ENCODE assay signal across 1 cellular context in the genomic region with DNA sequence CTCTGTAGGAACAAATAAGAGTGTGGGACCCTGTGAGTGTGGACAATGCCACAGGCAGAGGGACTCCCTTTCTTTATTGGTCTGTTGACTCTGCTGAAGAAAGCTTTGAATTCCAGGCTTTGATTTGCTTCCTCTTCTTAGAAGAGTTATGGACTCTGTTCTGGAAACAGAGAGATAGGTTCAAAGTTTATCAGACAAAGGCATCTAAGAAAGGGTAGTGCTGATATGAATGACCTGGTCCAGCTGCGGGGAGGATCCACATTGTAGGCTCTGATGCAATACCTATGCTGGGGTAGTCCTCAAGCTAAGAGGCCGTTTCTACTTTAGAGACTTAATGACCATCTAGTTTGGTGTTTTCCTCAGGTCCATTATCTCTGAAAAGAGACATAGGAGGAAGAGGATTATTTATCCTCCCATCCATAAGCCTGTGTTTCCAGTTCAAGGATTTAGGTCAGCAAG.
TF ChIP-seq lines count a peak whose summit lies in the region.

No MANE protein-coding gene starts in this region.

TF ChIP-seq in HepG2, 621 proteins besides CTCF, POLR2A, EP300 and RAD21 (continued from another document and continues in another):
- TF ChIP-seq, protein P1, sequence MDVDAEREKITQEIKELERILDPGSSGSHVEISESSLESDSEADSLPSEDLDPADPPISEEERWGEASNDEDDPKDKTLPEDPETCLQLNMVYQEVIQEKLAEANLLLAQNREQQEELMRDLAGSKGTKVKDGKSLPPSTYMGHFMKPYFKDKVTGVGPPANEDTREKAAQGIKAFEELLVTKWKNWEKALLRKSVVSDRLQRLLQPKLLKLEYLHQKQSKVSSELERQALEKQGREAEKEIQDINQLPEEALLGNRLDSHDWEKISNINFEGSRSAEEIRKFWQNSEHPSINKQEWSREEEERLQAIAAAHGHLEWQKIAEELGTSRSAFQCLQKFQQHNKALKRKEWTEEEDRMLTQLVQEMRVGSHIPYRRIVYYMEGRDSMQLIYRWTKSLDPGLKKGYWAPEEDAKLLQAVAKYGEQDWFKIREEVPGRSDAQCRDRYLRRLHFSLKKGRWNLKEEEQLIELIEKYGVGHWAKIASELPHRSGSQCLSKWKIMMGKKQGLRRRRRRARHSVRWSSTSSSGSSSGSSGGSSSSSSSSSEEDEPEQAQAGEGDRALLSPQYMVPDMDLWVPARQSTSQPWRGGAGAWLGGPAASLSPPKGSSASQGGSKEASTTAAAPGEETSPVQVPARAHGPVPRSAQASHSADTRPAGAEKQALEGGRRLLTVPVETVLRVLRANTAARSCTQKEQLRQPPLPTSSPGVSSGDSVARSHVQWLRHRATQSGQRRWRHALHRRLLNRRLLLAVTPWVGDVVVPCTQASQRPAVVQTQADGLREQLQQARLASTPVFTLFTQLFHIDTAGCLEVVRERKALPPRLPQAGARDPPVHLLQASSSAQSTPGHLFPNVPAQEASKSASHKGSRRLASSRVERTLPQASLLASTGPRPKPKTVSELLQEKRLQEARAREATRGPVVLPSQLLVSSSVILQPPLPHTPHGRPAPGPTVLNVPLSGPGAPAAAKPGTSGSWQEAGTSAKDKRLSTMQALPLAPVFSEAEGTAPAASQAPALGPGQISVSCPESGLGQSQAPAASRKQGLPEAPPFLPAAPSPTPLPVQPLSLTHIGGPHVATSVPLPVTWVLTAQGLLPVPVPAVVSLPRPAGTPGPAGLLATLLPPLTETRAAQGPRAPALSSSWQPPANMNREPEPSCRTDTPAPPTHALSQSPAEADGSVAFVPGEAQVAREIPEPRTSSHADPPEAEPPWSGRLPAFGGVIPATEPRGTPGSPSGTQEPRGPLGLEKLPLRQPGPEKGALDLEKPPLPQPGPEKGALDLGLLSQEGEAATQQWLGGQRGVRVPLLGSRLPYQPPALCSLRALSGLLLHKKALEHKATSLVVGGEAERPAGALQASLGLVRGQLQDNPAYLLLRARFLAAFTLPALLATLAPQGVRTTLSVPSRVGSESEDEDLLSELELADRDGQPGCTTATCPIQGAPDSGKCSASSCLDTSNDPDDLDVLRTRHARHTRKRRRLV (CRISPR knock-in tag; IDR thresholded peaks at IDR 0.05): no peak
- TF ChIP-seq, protein P2, sequence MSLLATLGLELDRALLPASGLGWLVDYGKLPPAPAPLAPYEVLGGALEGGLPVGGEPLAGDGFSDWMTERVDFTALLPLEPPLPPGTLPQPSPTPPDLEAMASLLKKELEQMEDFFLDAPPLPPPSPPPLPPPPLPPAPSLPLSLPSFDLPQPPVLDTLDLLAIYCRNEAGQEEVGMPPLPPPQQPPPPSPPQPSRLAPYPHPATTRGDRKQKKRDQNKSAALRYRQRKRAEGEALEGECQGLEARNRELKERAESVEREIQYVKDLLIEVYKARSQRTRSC (CRISPR knock-in tag; IDR thresholded peaks at IDR 0.05; ENCODE audit: low read depth): no peak
- TF ChIP-seq KDM5B (CRISPR knock-in tag; IDR thresholded peaks at IDR 0.05; ENCODE audit: borderline replicate concordance) (no peak), TRIM24 (CRISPR knock-in tag; IDR thresholded peaks at IDR 0.05) (no peak), KDM4B (CRISPR knock-in tag; IDR thresholded peaks at IDR 0.05) (no peak), ZNF761 (CRISPR knock-in tag; conservative IDR thresholded peaks at IDR 0.05) (peak; percentile 50; the same call in 1 of the 2 replicates), TEAD2 (CRISPR knock-in tag; IDR thresholded peaks at IDR 0.05) (no peak), MTA3 (CRISPR knock-in tag; IDR thresholded peaks at IDR 0.05) (no peak), ZNF30 (CRISPR knock-in tag; IDR thresholded peaks at IDR 0.05) (no peak), ZFP36 (IDR thresholded peaks at IDR 0.05; ENCODE audit: borderline replicate concordance, low read depth, low read length, partially characterized antibody) (no peak), NCOA1 (CRISPR knock-in tag; IDR thresholded peaks at IDR 0.05) (no peak), FOXK1 (CRISPR knock-in tag; IDR thresholded peaks at IDR 0.05; ENCODE audit: borderline replicate concordance, low read depth) (peak; percentile 36; the same call in 1 of the 2 replicates), SRF (IDR thresholded peaks at IDR 0.05; ENCODE audit: low read depth, low read length) (no peak), CC2D1A (CRISPR knock-in tag; IDR thresholded peaks at IDR 0.05) (no peak), ZNF564 (CRISPR knock-in tag; IDR thresholded peaks at IDR 0.05) (no peak), ELF4 (CRISPR knock-in tag; IDR thresholded peaks at IDR 0.05; ENCODE audit: borderline replicate concordance) (no peak), ZNF382 (CRISPR knock-in tag; IDR thresholded peaks at IDR 0.05; ENCODE audit: borderline replicate concordance) (no peak), NCOA2 (CRISPR knock-in tag; IDR thresholded peaks at IDR 0.05) (peak; percentile 68), FOXK2 (IDR thresholded peaks at IDR 0.05) (no peak), MAFK (conservative IDR thresholded peaks at IDR 0.05 in 1 of 2, IDR thresholded peaks at IDR 0.05 in 1 of 2; ENCODE audit: low read length in 2 of 2) (no peak), ZBTB7B (CRISPR knock-in tag; IDR thresholded peaks at IDR 0.05) (peak; percentile 56; the same call in 1 of the 2 replicates), SALL2 (CRISPR knock-in tag; IDR thresholded peaks at IDR 0.05) (no peak), CAMTA2 (CRISPR knock-in tag; IDR thresholded peaks at IDR 0.05; ENCODE audit: borderline replicate concordance) (no peak), TBL1XR1 (IDR thresholded peaks at IDR 0.05; ENCODE audit: borderline replicate concordance, low read length, partially characterized antibody) (no peak), ZNF510 (CRISPR knock-in tag; IDR thresholded peaks at IDR 0.05; ENCODE audit: low read depth) (no peak), SCMH1 (CRISPR knock-in tag; IDR thresholded peaks at IDR 0.05; ENCODE audit: borderline replicate concordance) (no peak), PHF21A (CRISPR knock-in tag; IDR thresholded peaks at IDR 0.05) (peak; percentile 93), ZNF256 (CRISPR knock-in tag; conservative IDR thresholded peaks at IDR 0.05) (no peak), KLF6 (CRISPR knock-in tag; IDR thresholded peaks at IDR 0.05) (no peak), ZNF430 (CRISPR knock-in tag; IDR thresholded peaks at IDR 0.05) (no peak), RFXANK (CRISPR knock-in tag; IDR thresholded peaks at IDR 0.05) (no peak), ISX (CRISPR knock-in tag; conservative IDR thresholded peaks at IDR 0.05) (no peak), EHMT2 (IDR thresholded peaks at IDR 0.05; ENCODE audit: borderline replicate concordance, low read depth, low read length) (no peak), KAT7 (CRISPR knock-in tag; IDR thresholded peaks at IDR 0.05; ENCODE audit: borderline replicate concordance) (no peak), DNMT3B (CRISPR knock-in tag; conservative IDR thresholded peaks at IDR 0.05) (no peak), ASH2L (IDR thresholded peaks at IDR 0.05; ENCODE audit: insufficient read length, low read depth, low read length) (peak; percentile 39), JUND (CRISPR knock-in tag; IDR thresholded peaks at IDR 0.05) (no peak), BRD4 (CRISPR knock-in tag; IDR thresholded peaks at IDR 0.05) (no peak), ZNF501 (CRISPR knock-in tag; IDR thresholded peaks at IDR 0.05) (no peak)
- TF ChIP-seq, protein P3, sequence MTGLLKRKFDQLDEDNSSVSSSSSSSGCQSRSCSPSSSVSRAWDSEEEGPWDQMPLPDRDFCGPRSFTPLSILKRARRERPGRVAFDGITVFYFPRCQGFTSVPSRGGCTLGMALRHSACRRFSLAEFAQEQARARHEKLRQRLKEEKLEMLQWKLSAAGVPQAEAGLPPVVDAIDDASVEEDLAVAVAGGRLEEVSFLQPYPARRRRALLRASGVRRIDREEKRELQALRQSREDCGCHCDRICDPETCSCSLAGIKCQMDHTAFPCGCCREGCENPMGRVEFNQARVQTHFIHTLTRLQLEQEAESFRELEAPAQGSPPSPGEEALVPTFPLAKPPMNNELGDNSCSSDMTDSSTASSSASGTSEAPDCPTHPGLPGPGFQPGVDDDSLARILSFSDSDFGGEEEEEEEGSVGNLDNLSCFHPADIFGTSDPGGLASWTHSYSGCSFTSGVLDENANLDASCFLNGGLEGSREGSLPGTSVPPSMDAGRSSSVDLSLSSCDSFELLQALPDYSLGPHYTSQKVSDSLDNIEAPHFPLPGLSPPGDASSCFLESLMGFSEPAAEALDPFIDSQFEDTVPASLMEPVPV (CRISPR knock-in tag; IDR thresholded peaks at IDR 0.05): no peak
- TF ChIP-seq, protein P4, sequence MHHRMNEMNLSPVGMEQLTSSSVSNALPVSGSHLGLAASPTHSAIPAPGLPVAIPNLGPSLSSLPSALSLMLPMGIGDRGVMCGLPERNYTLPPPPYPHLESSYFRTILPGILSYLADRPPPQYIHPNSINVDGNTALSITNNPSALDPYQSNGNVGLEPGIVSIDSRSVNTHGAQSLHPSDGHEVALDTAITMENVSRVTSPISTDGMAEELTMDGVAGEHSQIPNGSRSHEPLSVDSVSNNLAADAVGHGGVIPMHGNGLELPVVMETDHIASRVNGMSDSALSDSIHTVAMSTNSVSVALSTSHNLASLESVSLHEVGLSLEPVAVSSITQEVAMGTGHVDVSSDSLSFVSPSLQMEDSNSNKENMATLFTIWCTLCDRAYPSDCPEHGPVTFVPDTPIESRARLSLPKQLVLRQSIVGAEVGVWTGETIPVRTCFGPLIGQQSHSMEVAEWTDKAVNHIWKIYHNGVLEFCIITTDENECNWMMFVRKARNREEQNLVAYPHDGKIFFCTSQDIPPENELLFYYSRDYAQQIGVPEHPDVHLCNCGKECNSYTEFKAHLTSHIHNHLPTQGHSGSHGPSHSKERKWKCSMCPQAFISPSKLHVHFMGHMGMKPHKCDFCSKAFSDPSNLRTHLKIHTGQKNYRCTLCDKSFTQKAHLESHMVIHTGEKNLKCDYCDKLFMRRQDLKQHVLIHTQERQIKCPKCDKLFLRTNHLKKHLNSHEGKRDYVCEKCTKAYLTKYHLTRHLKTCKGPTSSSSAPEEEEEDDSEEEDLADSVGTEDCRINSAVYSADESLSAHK (CRISPR knock-in tag; IDR thresholded peaks at IDR 0.05; ENCODE audit: borderline replicate concordance): no peak
- TF ChIP-seq, protein P5, sequence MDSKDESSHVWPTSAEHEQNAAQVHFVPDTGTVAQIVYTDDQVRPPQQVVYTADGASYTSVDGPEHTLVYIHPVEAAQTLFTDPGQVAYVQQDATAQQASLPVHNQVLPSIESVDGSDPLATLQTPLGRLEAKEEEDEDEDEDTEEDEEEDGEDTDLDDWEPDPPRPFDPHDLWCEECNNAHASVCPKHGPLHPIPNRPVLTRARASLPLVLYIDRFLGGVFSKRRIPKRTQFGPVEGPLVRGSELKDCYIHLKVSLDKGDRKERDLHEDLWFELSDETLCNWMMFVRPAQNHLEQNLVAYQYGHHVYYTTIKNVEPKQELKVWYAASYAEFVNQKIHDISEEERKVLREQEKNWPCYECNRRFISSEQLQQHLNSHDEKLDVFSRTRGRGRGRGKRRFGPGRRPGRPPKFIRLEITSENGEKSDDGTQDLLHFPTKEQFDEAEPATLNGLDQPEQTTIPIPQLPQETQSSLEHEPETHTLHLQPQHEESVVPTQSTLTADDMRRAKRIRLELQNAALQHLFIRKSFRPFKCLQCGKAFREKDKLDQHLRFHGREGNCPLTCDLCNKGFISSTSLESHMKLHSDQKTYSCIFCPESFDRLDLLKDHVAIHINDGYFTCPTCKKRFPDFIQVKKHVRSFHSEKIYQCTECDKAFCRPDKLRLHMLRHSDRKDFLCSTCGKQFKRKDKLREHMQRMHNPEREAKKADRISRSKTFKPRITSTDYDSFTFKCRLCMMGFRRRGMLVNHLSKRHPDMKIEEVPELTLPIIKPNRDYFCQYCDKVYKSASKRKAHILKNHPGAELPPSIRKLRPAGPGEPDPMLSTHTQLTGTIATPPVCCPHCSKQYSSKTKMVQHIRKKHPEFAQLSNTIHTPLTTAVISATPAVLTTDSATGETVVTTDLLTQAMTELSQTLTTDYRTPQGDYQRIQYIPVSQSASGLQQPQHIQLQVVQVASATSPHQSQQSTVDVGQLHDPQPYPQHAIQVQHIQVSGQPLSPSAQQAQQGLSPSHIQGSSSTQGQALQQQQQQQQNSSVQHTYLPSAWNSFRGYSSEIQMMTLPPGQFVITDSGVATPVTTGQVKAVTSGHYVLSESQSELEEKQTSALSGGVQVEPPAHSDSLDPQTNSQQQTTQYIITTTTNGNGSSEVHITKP (CRISPR knock-in tag; IDR thresholded peaks at IDR 0.05; ENCODE audit: low read depth): 0 out of 2 replicates have a peak, but pooled peaks have one; percentile 15
- TF ChIP-seq, protein P6, sequence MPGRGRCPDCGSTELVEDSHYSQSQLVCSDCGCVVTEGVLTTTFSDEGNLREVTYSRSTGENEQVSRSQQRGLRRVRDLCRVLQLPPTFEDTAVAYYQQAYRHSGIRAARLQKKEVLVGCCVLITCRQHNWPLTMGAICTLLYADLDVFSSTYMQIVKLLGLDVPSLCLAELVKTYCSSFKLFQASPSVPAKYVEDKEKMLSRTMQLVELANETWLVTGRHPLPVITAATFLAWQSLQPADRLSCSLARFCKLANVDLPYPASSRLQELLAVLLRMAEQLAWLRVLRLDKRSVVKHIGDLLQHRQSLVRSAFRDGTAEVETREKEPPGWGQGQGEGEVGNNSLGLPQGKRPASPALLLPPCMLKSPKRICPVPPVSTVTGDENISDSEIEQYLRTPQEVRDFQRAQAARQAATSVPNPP (CRISPR knock-in tag; IDR thresholded peaks at IDR 0.05): no peak
- TF ChIP-seq, protein P7, sequence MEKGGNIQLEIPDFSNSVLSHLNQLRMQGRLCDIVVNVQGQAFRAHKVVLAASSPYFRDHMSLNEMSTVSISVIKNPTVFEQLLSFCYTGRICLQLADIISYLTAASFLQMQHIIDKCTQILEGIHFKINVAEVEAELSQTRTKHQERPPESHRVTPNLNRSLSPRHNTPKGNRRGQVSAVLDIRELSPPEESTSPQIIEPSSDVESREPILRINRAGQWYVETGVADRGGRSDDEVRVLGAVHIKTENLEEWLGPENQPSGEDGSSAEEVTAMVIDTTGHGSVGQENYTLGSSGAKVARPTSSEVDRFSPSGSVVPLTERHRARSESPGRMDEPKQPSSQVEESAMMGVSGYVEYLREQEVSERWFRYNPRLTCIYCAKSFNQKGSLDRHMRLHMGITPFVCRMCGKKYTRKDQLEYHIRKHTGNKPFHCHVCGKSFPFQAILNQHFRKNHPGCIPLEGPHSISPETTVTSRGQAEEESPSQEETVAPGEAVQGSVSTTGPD (CRISPR knock-in tag; IDR thresholded peaks at IDR 0.05): no peak
- TF ChIP-seq, protein P8, sequence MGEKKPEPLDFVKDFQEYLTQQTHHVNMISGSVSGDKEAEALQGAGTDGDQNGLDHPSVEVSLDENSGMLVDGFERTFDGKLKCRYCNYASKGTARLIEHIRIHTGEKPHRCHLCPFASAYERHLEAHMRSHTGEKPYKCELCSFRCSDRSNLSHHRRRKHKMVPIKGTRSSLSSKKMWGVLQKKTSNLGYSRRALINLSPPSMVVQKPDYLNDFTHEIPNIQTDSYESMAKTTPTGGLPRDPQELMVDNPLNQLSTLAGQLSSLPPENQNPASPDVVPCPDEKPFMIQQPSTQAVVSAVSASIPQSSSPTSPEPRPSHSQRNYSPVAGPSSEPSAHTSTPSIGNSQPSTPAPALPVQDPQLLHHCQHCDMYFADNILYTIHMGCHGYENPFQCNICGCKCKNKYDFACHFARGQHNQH (CRISPR knock-in tag; IDR thresholded peaks at IDR 0.05): peak; percentile 62; the same call in 1 of the 2 replicates
- TF ChIP-seq, protein P9, sequence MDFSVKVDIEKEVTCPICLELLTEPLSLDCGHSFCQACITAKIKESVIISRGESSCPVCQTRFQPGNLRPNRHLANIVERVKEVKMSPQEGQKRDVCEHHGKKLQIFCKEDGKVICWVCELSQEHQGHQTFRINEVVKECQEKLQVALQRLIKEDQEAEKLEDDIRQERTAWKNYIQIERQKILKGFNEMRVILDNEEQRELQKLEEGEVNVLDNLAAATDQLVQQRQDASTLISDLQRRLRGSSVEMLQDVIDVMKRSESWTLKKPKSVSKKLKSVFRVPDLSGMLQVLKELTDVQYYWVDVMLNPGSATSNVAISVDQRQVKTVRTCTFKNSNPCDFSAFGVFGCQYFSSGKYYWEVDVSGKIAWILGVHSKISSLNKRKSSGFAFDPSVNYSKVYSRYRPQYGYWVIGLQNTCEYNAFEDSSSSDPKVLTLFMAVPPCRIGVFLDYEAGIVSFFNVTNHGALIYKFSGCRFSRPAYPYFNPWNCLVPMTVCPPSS (IDR thresholded peaks at IDR 0.05): no peak
